Comparison of ENCODE assay signal across 17 cellular contexts in genomic region chr18:73724908-73725307, GRCh38.
"Had no signal": no experiment of that assay in that cellular context is flagged by ENCODE, and none has a peak within 500 bp of the region (broad histone marks: within the 10 kb centered on the region; RNA-seq: fewer than 3 reads in every experiment).

No MANE protein-coding gene starts in this region.

- H3K27me3 ChIP-seq: heart right ventricle, sigmoid colon had no signal

- H3K4me3 ChIP-seq: heart right ventricle, sigmoid colon had no signal

- ATAC-seq: activated CD4-positive, CD25-positive, alpha-beta regulatory T cell treated with anti-CD3 and anti-CD28 coated beads, Interleukin-2, amount 50 U/mL, for 24 hours; activated naive CD4-positive, alpha-beta T cell treated with anti-CD3 and anti-CD28 coated beads, Interleukin-2, amount 50 U/mL, for 72 hours; heart right ventricle; left ventricle myocardium superior; T-helper 17 cell had no signal

- DNase-seq: activated effector memory CD4-positive, alpha-beta T cell treated with Interleukin-2 at 50 U/mL for 16 hours; activated T-cell treated with anti-CD3 and anti-CD28 coated beads, Interleukin-2, amount 50 U/mL, for 1 hour; amniotic stem cell; cerebellar nuclear complex; endodermal cell; erythroblast; heart right ventricle; left ventricle myocardium superior; mesenchymal stem cell; sigmoid colon; stimulated activated CD4-positive, alpha-beta T cell treated with anti-CD3 and anti-CD28 coated beads, Interleukin-12 subunit alpha, Interleukin-12 subunit beta, amount 100 ng/mL, for 4 hours; stimulated activated naive CD4-positive, alpha-beta T cell; substantia nigra; T-helper 17 cell; trophoblast cell had no signal

- H3K4me1 ChIP-seq: heart right ventricle, sigmoid colon had no signal

- H3K27ac ChIP-seq: heart right ventricle, sigmoid colon had no signal

- H3K36me3 ChIP-seq: heart right ventricle, sigmoid colon had no signal

- H3K9me3 ChIP-seq: sigmoid colon had no signal
